18 cellular contexts compared by ENCODE assay signal in genomic region chr6:43869792-43870659, GRCh38.
"Had no signal": no experiment of that assay in that cellular context is flagged by ENCODE, and none has a peak within 500 bp of the region (broad histone marks: within the 10 kb centered on the region; RNA-seq: fewer than 3 reads in every experiment).

No MANE protein-coding gene starts in this region.

- ATAC-seq: stimulated activated effector memory CD8-positive, alpha-beta T cell treated with anti-CD3 and anti-CD28 coated beads, Interleukin-12 subunit alpha, Interleukin-12 subunit beta, amount 100 ng/mL, for 72 hours had no signal

- DNase-seq: activated CD4-positive, alpha-beta T cell treated with anti-CD3 and anti-CD28 coated beads for 1 hour; activated CD4-positive, alpha-beta T cell treated with anti-CD3 and anti-CD28 coated beads, Interleukin-2, amount 50 U/mL, for 4 hours; activated naive CD4-positive, alpha-beta T cell; activated naive CD8-positive, alpha-beta T cell treated with anti-CD3 and anti-CD28 coated beads, Interleukin-2, amount 10 ng/mL, durations not matched to agents 7 days and 5 days; activated T-cell treated with anti-CD3 and anti-CD28 coated beads for 4 hours; brain microvascular endothelial cell; effector CD8-positive, alpha-beta T cell; esophagus squamous epithelium; glutamatergic neuron; ovary; sigmoid colon; stimulated activated CD4-positive, alpha-beta T cell treated with anti-CD3 and anti-CD28 coated beads, Interleukin-12 subunit alpha, Interleukin-12 subunit beta, amount 100 ng/mL, for 4 hours; stimulated activated CD4-positive, alpha-beta T cell treated with anti-CD3 and anti-CD28 coated beads, Interleukin-2, amount 100 ng/mL, for 24 hours; T-helper 9 cell had no signal

- H3K27me3 ChIP-seq: ovary had no signal

- H3K4me1 ChIP-seq: esophagus squamous epithelium, sigmoid colon had no signal

- H3K9me3 ChIP-seq: esophagus squamous epithelium, ovary, sigmoid colon, thoracic aorta had no signal

- H3K4me1 Mint-ChIP-seq: activated naive CD8-positive, alpha-beta T cell treated with anti-CD3 and anti-CD28 coated beads, Interleukin-2, amount 10 ng/mL, durations not matched to agents 7 days and 5 days; stimulated activated effector memory CD8-positive, alpha-beta T cell treated with anti-CD3 and anti-CD28 coated beads, Interleukin-12 subunit alpha, Interleukin-12 subunit beta, amount 100 ng/mL, for 72 hours had no signal

- H3K36me3 ChIP-seq: brain microvascular endothelial cell, esophagus squamous epithelium, ovary, sigmoid colon, thoracic aorta had no signal

- H3K36me3 Mint-ChIP-seq: activated naive CD8-positive, alpha-beta T cell treated with anti-CD3 and anti-CD28 coated beads, Interleukin-2, amount 10 ng/mL, durations not matched to agents 7 days and 5 days; stimulated activated effector memory CD8-positive, alpha-beta T cell treated with anti-CD3 and anti-CD28 coated beads, Interleukin-12 subunit alpha, Interleukin-12 subunit beta, amount 100 ng/mL, for 72 hours had no signal

- H3K27ac ChIP-seq: brain microvascular endothelial cell, esophagus squamous epithelium, ovary, sigmoid colon, thoracic aorta had no signal

- H3K9me3 Mint-ChIP-seq: activated naive CD8-positive, alpha-beta T cell treated with anti-CD3 and anti-CD28 coated beads, Interleukin-2, amount 10 ng/mL, durations not matched to agents 7 days and 5 days; stimulated activated effector memory CD8-positive, alpha-beta T cell treated with anti-CD3 and anti-CD28 coated beads, Interleukin-12 subunit alpha, Interleukin-12 subunit beta, amount 100 ng/mL, for 72 hours had no signal

- H3K4me3 Mint-ChIP-seq: activated naive CD8-positive, alpha-beta T cell treated with anti-CD3 and anti-CD28 coated beads, Interleukin-2, amount 10 ng/mL, durations not matched to agents 7 days and 5 days; stimulated activated effector memory CD8-positive, alpha-beta T cell treated with anti-CD3 and anti-CD28 coated beads, Interleukin-12 subunit alpha, Interleukin-12 subunit beta, amount 100 ng/mL, for 72 hours had no signal

- H3K27ac Mint-ChIP-seq: activated naive CD8-positive, alpha-beta T cell treated with anti-CD3 and anti-CD28 coated beads, Interleukin-2, amount 10 ng/mL, durations not matched to agents 7 days and 5 days; stimulated activated effector memory CD8-positive, alpha-beta T cell treated with anti-CD3 and anti-CD28 coated beads, Interleukin-12 subunit alpha, Interleukin-12 subunit beta, amount 100 ng/mL, for 72 hours had no signal

- FAIRE-seq: endothelial cell of umbilical vein, urothelium cell line had no signal

- H3K4me3 ChIP-seq: esophagus squamous epithelium, ovary, sigmoid colon, thoracic aorta had no signal
